9 cellular contexts compared by ENCODE assay signal in genomic region chr6:6856538-6857523, GRCh38.
DNase-seq lines count a peak whose midpoint lies in the region; ATAC-seq, FAIRE-seq and TF ChIP-seq lines count a peak whose summit lies in the region.
"Had no signal": no experiment of that assay in that cellular context is flagged by ENCODE, and none has a peak within 500 bp of the region (broad histone marks: within the 10 kb centered on the region; RNA-seq: fewer than 3 reads in every experiment).

No MANE protein-coding gene starts in this region.

- CTCF ChIA-PET in IMR-90 (lab: Yijun Ruan, JAX), result no interaction called here
- CTCF ChIA-PET in activated CD8-positive, alpha-beta T cell treated with anti-CD3 and anti-CD28 coated beads, Interleukin-2, amount 10 ng/mL, durations not matched to agents 7 days and 5 days (lab: Charles Lee), result interaction anchor here (1.8 kb wide), 1 partner anchor 160 kb away, joined by 5 read pairs; no protein-coding TSS in a partner anchor

- peak overlapping the region; percentile 47; the same call in 1 of the 2 replicates for H3K4ac ChIP-seq in IMR-90 (ENCODE audit: low read depth, low read length)

- no peak overlapping the region; the same call in 1 of the 2 replicates for H3K9ac ChIP-seq in IMR-90 (ENCODE audit: low read depth, low read length)

- H3K36me3 ChIP-seq in IMR-90 (ENCODE audit: control insufficient read depth, insufficient read depth, low read length) (no peaks in the 10 kb centered on the region), pancreas (no peaks in the 10 kb centered on the region), aorta (ENCODE audit: control insufficient read depth in 1 of 2, insufficient read depth in 2 of 2, low read length in 1 of 2) (no peaks in the 10 kb centered on the region)
- H3K36me3 ChIP-seq: HAP-1 had no signal

- H3K4me1 Mint-ChIP-seq in activated CD8-positive, alpha-beta T cell treated with anti-CD3 and anti-CD28 coated beads, Interleukin-2, amount 10 ng/mL, durations not matched to agents 7 days and 5 days (ENCODE audit: low read depth), result peaks cover 14% of the 10 kb centered on the region

- H3K79me1 ChIP-seq in IMR-90 (ENCODE audit: low read depth in 1 of 2, low read length in 2 of 2), result no peaks in the 10 kb centered on the region

- peak overlapping the region; percentile 56 for H2AK9ac ChIP-seq in IMR-90 (replicated peaks; ENCODE audit: low read depth, low read length, poor library complexity)

- H3K4me1 ChIP-seq in IMR-90 (ENCODE audit: control insufficient read depth, insufficient read depth, low read length) (peaks cover 9% of the 10 kb centered on the region), pancreas (peaks cover 0 to 14% (median 2%) of the 10 kb centered on the region in 3 donors), aorta (ENCODE audit: control insufficient read depth in 1 of 2, insufficient read depth in 2 of 2, low read length in 2 of 2) (no peaks in the 10 kb centered on the region)
- H3K4me1 ChIP-seq: HAP-1 had no signal

- no peak for TF ChIP-seq CTCF in IMR-90 (conservative IDR thresholded peaks at IDR 0.05; ENCODE audit: low read depth, low read length)
- TF ChIP-seq CTCF in fibroblast of mammary gland (conservative IDR thresholded peaks at IDR 0.05; ENCODE audit: control insufficient read depth, insufficient read depth, low read depth, low read length), result no peak
- TF ChIP-seq CTCF in pancreas (IDR thresholded peaks at IDR 0.05), result no peak

- H3K4me3 Mint-ChIP-seq in activated CD8-positive, alpha-beta T cell treated with anti-CD3 and anti-CD28 coated beads, Interleukin-2, amount 10 ng/mL, durations not matched to agents 7 days and 5 days, result peak overlapping the region; percentile 3

- TF ChIP-seq RAD21 in IMR-90 (IDR thresholded peaks at IDR 0.05; ENCODE audit: low read length), result no peak

- H3K9me1 ChIP-seq in IMR-90 (ENCODE audit: insufficient read depth, low read length), result no peaks in the 10 kb centered on the region

- no peaks in the 10 kb centered on the region for H3K27me3 ChIP-seq in IMR-90 (ENCODE audit: control insufficient read depth, insufficient read depth, low read length)
- no peaks in the 10 kb centered on the region for H3K27me3 ChIP-seq in pancreas
- no peaks in the 10 kb centered on the region for H3K27me3 ChIP-seq in aorta (ENCODE audit: control insufficient read depth in 1 of 2, insufficient read depth in 2 of 2, low read length in 1 of 2)

- no peak overlapping the region for H3K14ac ChIP-seq in IMR-90 (replicated peaks; ENCODE audit: low read depth, low read length)

- peak; percentile 73 for ATAC-seq in GM21515 (IDR thresholded peaks at IDR 0.05; ENCODE audit: unreplicated experiment)
- ATAC-seq in IMR-90 (ENCODE audit: low read depth), result peak; percentile 46
- peak; percentile 92 for ATAC-seq in activated CD8-positive, alpha-beta T cell treated with anti-CD3 and anti-CD28 coated beads, Interleukin-2, amount 10 ng/mL, durations not matched to agents 7 days and 5 days
- ATAC-seq in pancreas, result peak; percentile 36 to 88 (median 63)
- peak; percentile 61 for ATAC-seq in aorta (ENCODE audit: low FRiP score)

- H4K20me1 ChIP-seq in IMR-90 (ENCODE audit: insufficient read depth, low read length), result no peaks in the 10 kb centered on the region

- peaks cover 4% of the 10 kb centered on the region for H3K27me3 Mint-ChIP-seq in activated CD8-positive, alpha-beta T cell treated with anti-CD3 and anti-CD28 coated beads, Interleukin-2, amount 10 ng/mL, durations not matched to agents 7 days and 5 days (ENCODE audit: low read depth)

- 0 out of 2 replicates have a peak overlapping the region, but pooled peaks have one; percentile 8 for H4K5ac ChIP-seq in IMR-90 (ENCODE audit: low read depth, low read length)

- POLR2A ChIA-PET in IMR-90 (lab: Charles Lee; ENCODE audit: unreplicated experiment), result no interaction called here
- POLR2A ChIA-PET in activated CD8-positive, alpha-beta T cell treated with anti-CD3 and anti-CD28 coated beads, Interleukin-2, amount 10 ng/mL, durations not matched to agents 7 days and 5 days (lab: Charles Lee), result no interaction called here

- in situ Hi-C loops in IMR-90 (cut with MboI; ENCODE audit: low sequenced_read_pairs), result no loop called here

- H3K9me3 ChIP-seq in IMR-90 (ENCODE audit: control insufficient read depth, insufficient read depth, low read length) (no peaks in the 10 kb centered on the region), pancreas (no peaks in the 10 kb centered on the region), aorta (ENCODE audit: control insufficient read depth, low read length) (no peaks in the 10 kb centered on the region)
- H3K9me3 ChIP-seq: HAP-1 had no signal

- DNase-seq in D341Med (ENCODE audit: low spot score), result peak; percentile 71
- DNase-seq in IMR-90, result peak; percentile 37
- DNase-seq in activated CD8-positive, alpha-beta T cell treated with anti-CD3 and anti-CD28 coated beads, Interleukin-2, amount 10 ng/mL, durations not matched to agents 7 days and 5 days, result peak; percentile 66
- peak; percentile 57 for DNase-seq in fibroblast of mammary gland (ENCODE audit: low read depth)
- peak in 4 of 6 donors; percentile 55 to 78 (median 62) for DNase-seq in pancreas
- peak in 1 of 2 donors; percentile 78 for DNase-seq in aorta
- no peak for DNase-seq in DMS79 treated with DMSO at 0.1 percent for 48 hours (lab: John Stamatoyannopoulos, UW)

- peak overlapping the region; percentile 52 for H3K4me2 ChIP-seq in IMR-90 (ENCODE audit: low read depth, low read length)

- H2AK5ac ChIP-seq in IMR-90 (ENCODE audit: low read depth, low read length), result 0 out of 2 replicates have a peak overlapping the region, but pooled peaks have one; percentile 9

- H3K36me3 Mint-ChIP-seq in activated CD8-positive, alpha-beta T cell treated with anti-CD3 and anti-CD28 coated beads, Interleukin-2, amount 10 ng/mL, durations not matched to agents 7 days and 5 days (ENCODE audit: low read depth), result no peaks in the 10 kb centered on the region

- H3K9me3 Mint-ChIP-seq in activated CD8-positive, alpha-beta T cell treated with anti-CD3 and anti-CD28 coated beads, Interleukin-2, amount 10 ng/mL, durations not matched to agents 7 days and 5 days (ENCODE audit: insufficient read depth), result no peaks in the 10 kb centered on the region

- 20% methylated on average over 6 of the region's 23 CpGs; no CpG with 5 or more reads in 1 of the 2 experiments for WGBS in IMR-90 (ENCODE audit: extremely low coverage in 2 of 2, insufficient read length in 1 of 2), 2 experiments
- 49 to 50% methylated on average over 22 to 23 of the region's 23 CpGs for WGBS in pancreas, 2 donors
- 16 to 18% methylated on average over 23 of the region's 23 CpGs for WGBS in aorta, 2 donors

- H3K27ac Mint-ChIP-seq in activated CD8-positive, alpha-beta T cell treated with anti-CD3 and anti-CD28 coated beads, Interleukin-2, amount 10 ng/mL, durations not matched to agents 7 days and 5 days, result peak overlapping the region; percentile 64

- no peak overlapping the region for H3K56ac ChIP-seq in IMR-90 (ENCODE audit: extremely low read depth, insufficient read depth, low read length)

- H3K4me3 ChIP-seq in IMR-90 (ENCODE audit: insufficient read depth, low read depth, low read length) (no peak overlapping the region), fibroblast of mammary gland (ENCODE audit: control insufficient read depth, low read depth, low read length) (no peak overlapping the region), pancreas (peak overlapping the region in 1 of 4 donors; percentile 1), aorta (ENCODE audit: low read length in 2 of 2) (no peak overlapping the region)
- H3K4me3 ChIP-seq: HAP-1 had no signal

- no peak overlapping the region for H2BK120ac ChIP-seq in IMR-90 (ENCODE audit: low read depth, low read length)

- H3K27ac ChIP-seq in IMR-90 (ENCODE audit: insufficient read depth, low read length) (no peak overlapping the region), pancreas (peak overlapping the region in 2 of 4 donors; percentile 55 to 81), aorta (ENCODE audit: low read depth in 1 of 2, low read length in 2 of 2) (no peak overlapping the region)

- dilution Hi-C loops in IMR-90 (cut with HindIII; ENCODE audit: low sequenced_read_pairs, unreplicated experiment), result no loop called here

- H3K18ac ChIP-seq in IMR-90 (ENCODE audit: low read depth, low read length), result peak overlapping the region; percentile 30; the same call in 1 of the 2 replicates

- BruUV-seq in IMR-90 (replicated peaks; lab: Mats Ljungman, UMichigan), result no TSS peak

- no peak for TF ChIP-seq POLR2A in IMR-90 (IDR thresholded peaks at IDR 0.05; ENCODE audit: low read depth, low read length)

- peak overlapping the region; percentile 79 for H2AFZ ChIP-seq in IMR-90 (replicated peaks; ENCODE audit: low read length, poor library complexity)

- peak overlapping the region; percentile 47; a peak in 2 of 4 replicates for H4K8ac ChIP-seq in IMR-90 (ENCODE audit: low read depth in 2 of 2, low read length in 2 of 2)

- intact Hi-C loops in IMR-90 (cut with micrococcal nuclease), result loop anchor here (10.0 kb wide), 1 partner anchor 248 kb away; the partner anchor contains the start of gene RREB1
- intact Hi-C loops in pancreas (cut with DNase I), result no loop called here
- intact Hi-C loops in aorta (cut with DNase I), result no loop called here

- no peak overlapping the region; the same call in 2 of the 3 replicates for H2BK15ac ChIP-seq in IMR-90 (ENCODE audit: low read depth, low read length)

- H2BK5ac ChIP-seq in IMR-90 (ENCODE audit: low read depth, low read length, poor library complexity, severe bottlenecking), result peak overlapping the region; percentile 38

- no peak overlapping the region for H3K23ac ChIP-seq in IMR-90 (ENCODE audit: low read depth, low read length)

- FAIRE-seq in pancreas (lab: Jason Lieb, UNC), result no peak

- no peak overlapping the region; the same call in 1 of the 2 replicates for H4K91ac ChIP-seq in IMR-90 (ENCODE audit: insufficient read depth, low read depth, low read length)

- H2BK20ac ChIP-seq in IMR-90 (ENCODE audit: low read depth, low read length), result no peak overlapping the region

TF ChIP-seq in IMR-90, 13 proteins besides CTCF, POLR2A, EP300 and RAD21 (continues in another document):
- TF ChIP-seq BHLHE40 (IDR thresholded peaks at IDR 0.05; ENCODE audit: low read depth, low read length) (no peak), MXI1 (IDR thresholded peaks at IDR 0.05; ENCODE audit: borderline replicate concordance, low read depth, low read length) (no peak), RFX5 (IDR thresholded peaks at IDR 0.05; ENCODE audit: low read depth, low read length) (no peak), RCOR1 (IDR thresholded peaks at IDR 0.05; ENCODE audit: insufficient replicate concordance, low read length) (no peak), CHD1 (IDR thresholded peaks at IDR 0.05; ENCODE audit: low read depth, low read length) (no peak), MAFK (IDR thresholded peaks at IDR 0.05; ENCODE audit: low read depth, low read length) (no peak), CEBPB (IDR thresholded peaks at IDR 0.05; ENCODE audit: low read depth, low read length) (no peak)
